3 cellular contexts compared by ENCODE assay signal in the genomic region with DNA sequence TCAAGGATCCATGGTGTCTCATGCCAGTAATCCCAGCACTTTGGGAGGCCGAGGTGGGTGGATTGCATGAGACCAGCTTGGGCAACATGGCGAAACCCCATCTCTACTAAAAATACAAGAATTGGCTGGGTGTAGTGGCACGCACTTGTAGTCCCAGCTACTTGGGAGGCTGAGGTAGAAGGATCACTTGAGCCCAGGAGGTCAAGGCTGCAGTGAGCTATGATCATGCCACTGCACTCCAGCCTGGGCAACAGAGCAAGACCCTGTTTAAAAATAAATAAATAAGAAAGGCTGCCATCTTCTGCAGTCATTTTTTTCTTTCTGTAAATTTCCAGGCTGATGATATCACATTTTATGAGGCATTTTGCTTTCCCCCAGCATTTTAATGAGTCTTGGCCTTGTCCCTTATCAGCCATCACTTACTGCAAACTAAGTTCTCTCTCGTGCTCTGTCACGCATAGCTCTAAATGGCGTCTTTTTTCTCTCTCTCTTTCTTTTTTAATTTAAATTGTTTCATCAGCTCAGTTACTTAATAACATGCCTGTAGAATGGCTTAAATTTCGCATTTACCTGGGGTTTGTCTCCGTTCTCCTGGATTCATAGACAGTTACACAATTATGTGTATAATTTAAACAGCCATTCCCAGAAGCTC. TPM values are rescaled to one million over a fixed set of nuclear protein-coding genes. Genes with fewer than 3 reads are reported as not detected.
"Had no signal": no experiment of that assay in that cellular context is flagged by ENCODE, and none has a peak within 500 bp of the region (broad histone marks: within the 10 kb centered on the region; RNA-seq: fewer than 3 reads in every experiment).

No MANE protein-coding gene starts in this region.

RNA-seq across cellular contexts. Expression of a gene that starts 44.0 kb away (rescaled TPM):
- total RNA-seq: ascending aorta, dermis microvascular lymphatic vessel endothelial cell, myocyte had no signal
